Comparison of ENCODE assay signal across 8 cellular contexts in genomic region chr5:145811834-145812625, GRCh38. TPM values are rescaled to one million over a fixed set of nuclear protein-coding genes. Genes with fewer than 3 reads are reported as not detected.
DNase-seq lines count a peak whose midpoint lies in the region; ATAC-seq and TF ChIP-seq lines count a peak whose summit lies in the region.

No MANE protein-coding gene starts in this region.

- H3K27me3 ChIP-seq in body of pancreas = no peaks in the 10 kb centered on the region

- H3K4me3 Mint-ChIP-seq in activated naive CD4-positive, alpha-beta T cell treated with anti-CD3 and anti-CD28 coated beads, Interleukin-2, amount 10 ng/mL, durations not matched to agents 7 days and 5 days = no peak overlapping the region

- 81 to 82% methylated on average over 3 of the region's 3 CpGs for WGBS in body of pancreas, 2 donors

- TF ChIP-seq CTCF in C4-2B (conservative IDR thresholded peaks at IDR 0.05) (peak; percentile 15), body of pancreas (IDR thresholded peaks at IDR 0.05) (peak in 2 of 7 experiments; percentile 17 to 20)

- CTCF ChIA-PET in activated naive CD4-positive, alpha-beta T cell treated with anti-CD3 and anti-CD28 coated beads, Interleukin-2, amount 10 ng/mL, durations not matched to agents 7 days and 5 days (lab: Charles Lee) = no interaction called here

- H3K4me1 ChIP-seq in body of pancreas = peaks cover 5% of the 10 kb centered on the region

- peaks cover 0 to 1% of the 10 kb centered on the region in 2 donors for H3K36me3 ChIP-seq in body of pancreas (replicated peaks in 1 of 2; ENCODE audit: insufficient read depth in 1 of 2, low read depth in 2 of 2)

- H3K27ac ChIP-seq in C4-2B = no peak overlapping the region
- no peak overlapping the region for H3K27ac ChIP-seq in body of pancreas

- peak; percentile 0 for DNase-seq in NCI-H1092 (lab: John Stamatoyannopoulos, UW)
- peak in 3 of 4 donors; percentile 29 to 43 (median 30) for DNase-seq in body of pancreas
- DNase-seq in left kidney (ENCODE audit: low read depth, low spot score) = peak; percentile 48
- DNase-seq in activated naive CD4-positive, alpha-beta T cell treated with anti-CD3 and anti-CD28 coated beads, Interleukin-2, amount 10 ng/mL, durations not matched to agents 7 days and 5 days = no peak

- ATAC-seq in body of pancreas (peak; percentile 30), HG02642 (IDR thresholded peaks at IDR 0.05; ENCODE audit: poor library complexity, unreplicated experiment) (no peak), GM18867 (IDR thresholded peaks at IDR 0.05; ENCODE audit: unreplicated experiment) (no peak), HG03439 (IDR thresholded peaks at IDR 0.05; ENCODE audit: unreplicated experiment) (no peak)

- no peak for TF ChIP-seq POLR2A in body of pancreas (IDR thresholded peaks at IDR 0.05)

- no peaks in the 10 kb centered on the region for H3K4me1 Mint-ChIP-seq in activated naive CD4-positive, alpha-beta T cell treated with anti-CD3 and anti-CD28 coated beads, Interleukin-2, amount 10 ng/mL, durations not matched to agents 7 days and 5 days

- no peaks in the 10 kb centered on the region for H3K9me3 ChIP-seq in body of pancreas

- H3K36me3 Mint-ChIP-seq in activated naive CD4-positive, alpha-beta T cell treated with anti-CD3 and anti-CD28 coated beads, Interleukin-2, amount 10 ng/mL, durations not matched to agents 7 days and 5 days = no peaks in the 10 kb centered on the region

- H3K27ac Mint-ChIP-seq in activated naive CD4-positive, alpha-beta T cell treated with anti-CD3 and anti-CD28 coated beads, Interleukin-2, amount 10 ng/mL, durations not matched to agents 7 days and 5 days = no peak overlapping the region

- H3K4me3 ChIP-seq in body of pancreas = no peak overlapping the region

- H3K9me3 Mint-ChIP-seq in activated naive CD4-positive, alpha-beta T cell treated with anti-CD3 and anti-CD28 coated beads, Interleukin-2, amount 10 ng/mL, durations not matched to agents 7 days and 5 days = no peaks in the 10 kb centered on the region

- intact Hi-C loops in body of pancreas (cut with DNase I) = no loop called here

- no peaks in the 10 kb centered on the region for H3K27me3 Mint-ChIP-seq in activated naive CD4-positive, alpha-beta T cell treated with anti-CD3 and anti-CD28 coated beads, Interleukin-2, amount 10 ng/mL, durations not matched to agents 7 days and 5 days

RNA-seq across cellular contexts. Expression of gene PRELID2, which starts 23.1 kb away (rescaled TPM):
- total RNA-seq in body of pancreas = 10 to 100 TPM; 17.1 to 22.4 TPM
